ENCODE assay signal across 9 cellular contexts in the genomic region with DNA sequence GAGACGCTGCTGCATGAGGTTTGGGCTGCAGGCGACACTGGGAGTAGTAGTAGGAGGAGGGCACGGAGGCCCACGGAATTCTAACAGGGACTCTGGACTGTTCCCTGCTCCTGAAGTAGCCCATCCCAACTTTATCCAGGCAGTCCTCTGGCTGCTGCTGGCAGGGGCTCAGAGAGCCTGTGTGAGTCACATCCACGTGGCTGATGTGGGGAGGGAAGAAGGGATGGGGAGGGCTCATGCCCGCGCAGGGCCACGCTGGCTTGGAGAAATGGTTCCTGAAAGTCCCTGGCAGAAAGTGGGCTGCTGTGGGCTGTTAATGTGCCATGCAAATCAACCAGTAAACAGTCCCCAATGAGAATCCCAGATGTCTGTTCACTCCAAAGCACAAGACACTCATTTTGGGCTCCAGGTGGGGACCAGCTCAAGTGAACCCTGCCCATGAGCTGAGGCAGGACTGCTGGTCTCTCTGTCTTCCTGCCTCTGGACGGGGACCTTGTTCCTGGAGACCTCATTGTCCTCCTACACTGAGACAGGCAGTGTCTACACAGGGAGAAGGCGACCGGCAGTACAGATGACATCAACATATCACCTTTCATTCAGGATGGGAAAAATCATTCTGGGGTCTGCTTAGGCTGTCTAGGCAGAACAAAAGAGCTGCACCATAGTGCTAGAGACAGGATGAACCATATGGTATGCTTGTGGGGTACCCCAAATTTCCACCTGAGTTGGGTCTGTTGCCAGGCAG. TPM values are rescaled to one million over a fixed set of nuclear protein-coding genes. Genes with fewer than 3 reads are reported as not detected.
DNase-seq lines count a peak whose midpoint lies in the region; ATAC-seq lines count a peak whose summit lies in the region.
"Had no signal": no experiment of that assay in that cellular context is flagged by ENCODE, and none has a peak within 500 bp of the region (broad histone marks: within the 10 kb centered on the region; RNA-seq: fewer than 3 reads in every experiment).

No MANE protein-coding gene starts in this region.

- ATAC-seq in stimulated activated memory B cell treated with anti-CD40 and anti-IgM and Interleukin-4, amounts not matched to agents 10 μg/mL and 1 μg/mL and 100 μg/mL, for 72 hours = no peak
- no peak for ATAC-seq in GM18868 (IDR thresholded peaks at IDR 0.05; ENCODE audit: unreplicated experiment)
- no peak for ATAC-seq in GM19467 (IDR thresholded peaks at IDR 0.05; ENCODE audit: unreplicated experiment)
- no peak for ATAC-seq in HG03045 (IDR thresholded peaks at IDR 0.05; ENCODE audit: unreplicated experiment)

- peak; percentile 9 for DNase-seq in HK-2 (ENCODE audit: unreplicated experiment)
- DNase-seq in cerebellum (ENCODE audit: low spot score) = peak; percentile 31
- DNase-seq in left kidney (ENCODE audit: low read depth, low spot score) = peak; percentile 50
- DNase-seq: NCI-H82 had no signal

- H3K9ac ChIP-seq in stomach smooth muscle (ENCODE audit: low read length in 2 of 2) = peak overlapping the region; percentile 49 to 58

- peaks cover 11% of the 10 kb centered on the region for H3K9me3 Mint-ChIP-seq in stimulated activated memory B cell treated with anti-CD40 and anti-IgM and Interleukin-4, amounts not matched to agents 10 μg/mL and 1 μg/mL and 100 μg/mL, for 72 hours

- H3K9me3 ChIP-seq in stomach smooth muscle (ENCODE audit: control insufficient read depth in 2 of 2, low read length in 2 of 2) = no peaks in the 10 kb centered on the region

- no peaks in the 10 kb centered on the region for H3K36me3 Mint-ChIP-seq in stimulated activated memory B cell treated with anti-CD40 and anti-IgM and Interleukin-4, amounts not matched to agents 10 μg/mL and 1 μg/mL and 100 μg/mL, for 72 hours

- no peak overlapping the region for H3K4me3 Mint-ChIP-seq in stimulated activated memory B cell treated with anti-CD40 and anti-IgM and Interleukin-4, amounts not matched to agents 10 μg/mL and 1 μg/mL and 100 μg/mL, for 72 hours

- peaks cover 21% of the 10 kb centered on the region for H3K4me1 Mint-ChIP-seq in stimulated activated memory B cell treated with anti-CD40 and anti-IgM and Interleukin-4, amounts not matched to agents 10 μg/mL and 1 μg/mL and 100 μg/mL, for 72 hours

- peaks cover 14% of the 10 kb centered on the region for H3K27me3 Mint-ChIP-seq in stimulated activated memory B cell treated with anti-CD40 and anti-IgM and Interleukin-4, amounts not matched to agents 10 μg/mL and 1 μg/mL and 100 μg/mL, for 72 hours

- peak overlapping the region; percentile 45 to 60 for H3K4me3 ChIP-seq in stomach smooth muscle (ENCODE audit: low read length in 2 of 2)

- peaks cover 52% of the 10 kb centered on the region for H3K4me1 ChIP-seq in stomach smooth muscle (ENCODE audit: control insufficient read depth, insufficient read depth, low read length)

- H3K36me3 ChIP-seq in stomach smooth muscle (ENCODE audit: control insufficient read depth in 2 of 2, insufficient read depth in 2 of 2, low read length in 2 of 2) = no peaks in the 10 kb centered on the region

- peak overlapping the region; percentile 75 for H3K27ac ChIP-seq in stomach smooth muscle (ENCODE audit: low read length)

- no peaks in the 10 kb centered on the region for H3K27me3 ChIP-seq in stomach smooth muscle (ENCODE audit: control insufficient read depth in 1 of 2, insufficient read depth in 2 of 2, low read length in 2 of 2)

- no peak overlapping the region for H3K27ac Mint-ChIP-seq in stimulated activated memory B cell treated with anti-CD40 and anti-IgM and Interleukin-4, amounts not matched to agents 10 μg/mL and 1 μg/mL and 100 μg/mL, for 72 hours

RNA-seq across cellular contexts. Expression of a gene that starts 57.7 kb away (rescaled TPM):
- total RNA-seq in cerebellum = 1.6 TPM
